21 cellular contexts compared by ENCODE assay signal in genomic region chr1:209780276-209780675, GRCh38. TPM values are rescaled to one million over a fixed set of nuclear protein-coding genes. Genes with fewer than 3 reads are reported as not detected.
DNase-seq lines count a peak whose midpoint lies in the region; ATAC-seq and TF ChIP-seq lines count a peak whose summit lies in the region.
"Had no signal": no experiment of that assay in that cellular context is flagged by ENCODE, and none has a peak within 500 bp of the region (broad histone marks: within the 10 kb centered on the region; RNA-seq: fewer than 3 reads in every experiment).

No MANE protein-coding gene starts in this region.

- H3K4me3 ChIP-seq in sigmoid colon = no peak overlapping the region
- H3K4me3 ChIP-seq: GM23248, left ventricle myocardium inferior, prostate gland, stomach, uterus had no signal

- H3K27me3 ChIP-seq in sigmoid colon = no peaks in the 10 kb centered on the region
- H3K27me3 ChIP-seq: stomach, uterus had no signal

- no peak for TF ChIP-seq EP300 in sigmoid colon (IDR thresholded peaks at IDR 0.05)

- CTCF ChIA-PET in activated CD8-positive, alpha-beta T cell treated with anti-CD3 and anti-CD28 coated beads for 36 hours (lab: Charles Lee) = no interaction called here

- no peak for TF ChIP-seq CTCF in activated CD8-positive, alpha-beta T cell treated with anti-CD3 and anti-CD28 coated beads for 36 hours (IDR thresholded peaks at IDR 0.05)
- TF ChIP-seq CTCF in sigmoid colon (IDR thresholded peaks at IDR 0.05) = no peak

- H3K27ac ChIP-seq in sigmoid colon = no peak overlapping the region
- H3K27ac ChIP-seq: GM23248, HL-60, left ventricle myocardium inferior, prostate gland, stomach, uterus had no signal

- H3K9me3 ChIP-seq in sigmoid colon = no peaks in the 10 kb centered on the region
- H3K9me3 ChIP-seq: left ventricle myocardium inferior, prostate gland, stomach, uterus had no signal

- peaks cover 0 to 11% (median 9%) of the 10 kb centered on the region in 4 donors for H3K4me1 ChIP-seq in sigmoid colon
- H3K4me1 ChIP-seq: uterus had no signal

- H3K9me3 Mint-ChIP-seq in activated T-cell treated with anti-CD3 and anti-CD28 coated beads, Interleukin-2, amount 50 U/mL, for 24 hours = peaks cover 2% of the 10 kb centered on the region
- H3K9me3 Mint-ChIP-seq in activated CD8-positive, alpha-beta T cell treated with anti-CD3 and anti-CD28 coated beads for 36 hours = no peaks in the 10 kb centered on the region

- TF ChIP-seq POLR2A in sigmoid colon (IDR thresholded peaks at IDR 0.05) = no peak

- DNase-seq in activated T-cell treated with anti-CD3 and anti-CD28 coated beads, Interleukin-2, amount 50 U/mL, for 24 hours = no peak
- DNase-seq in activated T-cell treated with anti-CD3 and anti-CD28 coated beads for 4 hours = no peak
- no peak for DNase-seq in activated CD8-positive, alpha-beta T cell treated with anti-CD3 and anti-CD28 coated beads for 36 hours
- peak; percentile 84 for DNase-seq in islet precursor cell
- peak; percentile 49 for DNase-seq in renal cortical epithelial cell (ENCODE audit: low read depth)
- DNase-seq in sigmoid colon = no peak
- no peak for DNase-seq in G401 (ENCODE audit: low spot score)
- DNase-seq: caudate nucleus; effector CD4-positive, alpha-beta T cell; GM23248; left ventricle myocardium inferior; NCI-H1105 treated with DMSO at 0.1 percent for 48 hours; NCI-H748 treated with DMSO at 0.1 percent for 48 hours; PC-3; stimulated activated CD4-positive, alpha-beta T cell treated with anti-CD3 and anti-CD28 coated beads, Interleukin-12 subunit alpha, Interleukin-12 subunit beta, amount 100 ng/mL, for 4 hours; stomach; uterus had no signal

- POLR2A ChIA-PET in activated CD8-positive, alpha-beta T cell treated with anti-CD3 and anti-CD28 coated beads for 36 hours (lab: Charles Lee) = interaction anchor here (0.7 to 5.5 kb wide), 5 partner anchors 7 to 31 kb away, joined by 3 to 45 read pairs (median 10); no protein-coding TSS in a partner anchor

- H3K4me1 Mint-ChIP-seq in activated T-cell treated with anti-CD3 and anti-CD28 coated beads, Interleukin-2, amount 50 U/mL, for 24 hours (ENCODE audit: low read depth) = peaks cover 58% of the 10 kb centered on the region
- peaks cover 64% of the 10 kb centered on the region for H3K4me1 Mint-ChIP-seq in activated CD8-positive, alpha-beta T cell treated with anti-CD3 and anti-CD28 coated beads for 36 hours (ENCODE audit: low read depth)

- in situ Hi-C loops in G401 (cut with HindIII; ENCODE audit: low sequenced_read_pairs) = no loop called here

- H3K4me3 Mint-ChIP-seq in activated T-cell treated with anti-CD3 and anti-CD28 coated beads, Interleukin-2, amount 50 U/mL, for 24 hours = no peak overlapping the region
- no peak overlapping the region for H3K4me3 Mint-ChIP-seq in activated CD8-positive, alpha-beta T cell treated with anti-CD3 and anti-CD28 coated beads for 36 hours

- no peaks in the 10 kb centered on the region for H3K27me3 Mint-ChIP-seq in activated T-cell treated with anti-CD3 and anti-CD28 coated beads, Interleukin-2, amount 50 U/mL, for 24 hours
- no peaks in the 10 kb centered on the region for H3K27me3 Mint-ChIP-seq in activated CD8-positive, alpha-beta T cell treated with anti-CD3 and anti-CD28 coated beads for 36 hours

- H3K36me3 ChIP-seq in sigmoid colon = no peaks in the 10 kb centered on the region
- H3K36me3 ChIP-seq: prostate gland, uterus had no signal

- WGBS in sigmoid colon, 2 donors = 28 to 75% methylated on average over 4 of the region's 4 CpGs

- intact Hi-C loops in activated CD8-positive, alpha-beta T cell treated with anti-CD3 and anti-CD28 coated beads for 36 hours (cut with micrococcal nuclease) = no loop called here
- intact Hi-C loops in sigmoid colon (cut with DNase I) = no loop called here

- H3K36me3 Mint-ChIP-seq in activated T-cell treated with anti-CD3 and anti-CD28 coated beads, Interleukin-2, amount 50 U/mL, for 24 hours (ENCODE audit: low read depth) = peaks cover 29% of the 10 kb centered on the region
- peaks cover 84% of the 10 kb centered on the region for H3K36me3 Mint-ChIP-seq in activated CD8-positive, alpha-beta T cell treated with anti-CD3 and anti-CD28 coated beads for 36 hours (ENCODE audit: low read depth)

- no peak for ATAC-seq in activated CD8-positive, alpha-beta T cell treated with anti-CD3 and anti-CD28 coated beads for 36 hours
- no peak for ATAC-seq in GM19397 (IDR thresholded peaks at IDR 0.05; ENCODE audit: unreplicated experiment)
- ATAC-seq: PC-3 had no signal

- peak overlapping the region; percentile 67 for H3K27ac Mint-ChIP-seq in activated T-cell treated with anti-CD3 and anti-CD28 coated beads, Interleukin-2, amount 50 U/mL, for 24 hours
- H3K27ac Mint-ChIP-seq in activated CD8-positive, alpha-beta T cell treated with anti-CD3 and anti-CD28 coated beads for 36 hours = peak overlapping the region; percentile 13

RNA-seq across cellular contexts. Expression of gene C1orf74, which starts 4.1 kb away (rescaled TPM):
- total RNA-seq in activated CD8-positive, alpha-beta T cell treated with anti-CD3 and anti-CD28 coated beads for 36 hours = 1 to 10 TPM; 2.8 to 3.0 TPM
- 2.9 and 16.5 TPM in 2 replicates for total RNA-seq in renal cortical epithelial cell
- 1 to 10 TPM in 1 of 4 donors, under 1 TPM in 3; 0.28 to 1.4 (median 0.60) TPM for total RNA-seq in sigmoid colon
- polyA plus RNA-seq in sigmoid colon = 1 to 10 TPM; 1.2 to 1.8 (median 1.4) TPM
- total RNA-seq in G401 (2014; rRNA removed; shearing (Covaris generic)) = 6.2 and 9.0 TPM in 2 replicates

RNA-seq across cellular contexts. Expression of gene TRAF3IP3, which starts 24.4 kb away (rescaled TPM):
- total RNA-seq in activated CD8-positive, alpha-beta T cell treated with anti-CD3 and anti-CD28 coated beads for 36 hours = 100 to 1,000 TPM; 194 TPM
- not detected in 2 replicates for total RNA-seq in renal cortical epithelial cell
- 1 to 10 TPM; 1.1 to 2.7 (median 1.4) TPM for total RNA-seq in sigmoid colon
- 10 to 100 TPM in 1 of 3 donors, 1 to 10 TPM in 2; 1.2 to 43.7 (median 1.8) TPM for polyA plus RNA-seq in sigmoid colon
- 0.10 TPM in 1 of 2 replicates, not detected in the other for total RNA-seq in G401 (2014; rRNA removed; shearing (Covaris generic))
- total RNA-seq: fibroblast of lung, GM23248, PC-3 had no signal
- polyA plus RNA-seq: fibroblast of lung, GM23248 had no signal

RNA-seq across cellular contexts. Expression of gene IRF6, which starts 25.7 kb away (rescaled TPM):
- total RNA-seq in activated CD8-positive, alpha-beta T cell treated with anti-CD3 and anti-CD28 coated beads for 36 hours = 1 to 10 TPM; 1.2 TPM
- total RNA-seq in renal cortical epithelial cell (30.3 and 114 TPM in 2 replicates), sigmoid colon (1 to 10 TPM in 1 of 4 donors, under 1 TPM in 3; 0.28 to 1.1 (median 0.37) TPM)
- 10 to 100 TPM; 29.0 to 58.5 (median 51.1) TPM for polyA plus RNA-seq in sigmoid colon
- not detected in 2 replicates for total RNA-seq in G401 (2014; rRNA removed; shearing (Covaris generic))

RNA-seq across cellular contexts. Expression of gene UTP25, which starts 47.5 kb away (rescaled TPM):
- total RNA-seq in activated CD8-positive, alpha-beta T cell treated with anti-CD3 and anti-CD28 coated beads for 36 hours = 1 to 10 TPM; 8.9 to 9.5 TPM
- total RNA-seq in renal cortical epithelial cell = 6.8 and 13.6 TPM in 2 replicates
- 1 to 10 TPM; 5.7 to 8.6 (median 6.9) TPM for total RNA-seq in sigmoid colon
- polyA plus RNA-seq in sigmoid colon = 1 to 10 TPM; 1.2 to 3.7 (median 1.6) TPM
- 9.7 and 13.5 TPM in 2 replicates for total RNA-seq in G401 (2014; rRNA removed; shearing (Covaris generic))

Comparison
In these comparisons a context has a peak if more than half of its experiments do, and no peak if none do; other contexts are left out.
1. DNase-seq: peak in islet precursor cell (single experiment) and renal cortical epithelial cell (single experiment); none in activated T-cell treated with anti-CD3 and anti-CD28 coated beads, Interleukin-2, amount 50 U/mL, for 24 hours (single experiment), activated T-cell treated with anti-CD3 and anti-CD28 coated beads for 4 hours (single experiment), activated CD8-positive, alpha-beta T cell treated with anti-CD3 and anti-CD28 coated beads for 36 hours (single experiment), sigmoid colon (single experiment) and G401 (single experiment).
2. RNA of gene TRAF3IP3, which starts 24.4 kb away (total RNA-seq): 194 TPM in activated CD8-positive, alpha-beta T cell treated with anti-CD3 and anti-CD28 coated beads for 36 hours; 1.1 to 2.7 TPM in sigmoid colon, 0.10 TPM in G401 and not detected in renal cortical epithelial cell; every median in the first group is over 10 times any median in the second.
3. RNA of gene IRF6, which starts 25.7 kb away (total RNA-seq): 30.3 to 114 TPM in renal cortical epithelial cell; 1.2 TPM in activated CD8-positive, alpha-beta T cell treated with anti-CD3 and anti-CD28 coated beads for 36 hours, 0.28 to 1.1 TPM in sigmoid colon and not detected in G401; every median in the first group is over 10 times any median in the second.